11 cellular contexts compared by ENCODE assay signal in genomic region chr5:132424167-132424935, GRCh38. TPM values are rescaled to one million over a fixed set of nuclear protein-coding genes. Genes with fewer than 3 reads are reported as not detected.
DNase-seq lines count a peak whose midpoint lies in the region; ATAC-seq, FAIRE-seq and TF ChIP-seq lines count a peak whose summit lies in the region.
"Had no signal": no experiment of that assay in that cellular context is flagged by ENCODE, and none has a peak within 500 bp of the region (broad histone marks: within the 10 kb centered on the region; RNA-seq: fewer than 3 reads in every experiment).

No MANE protein-coding gene starts in this region.

- TF ChIP-seq EP300 in GM12878 (IDR thresholded peaks at IDR 0.05; ENCODE audit: borderline replicate concordance in 1 of 2, control insufficient read depth in 1 of 2, low read depth in 2 of 2, low read length in 2 of 2) = no peak

- no peak overlapping the region for H2AFZ ChIP-seq in GM12878 (ENCODE audit: control insufficient read depth, low read depth, low read length)
- H2AFZ ChIP-seq: neural progenitor cell had no signal

- no peaks in the 10 kb centered on the region for H4K20me1 ChIP-seq in GM12878 (ENCODE audit: control insufficient read depth, insufficient read depth)

- no peak for TF ChIP-seq RAD21 in GM12878 (IDR thresholded peaks at IDR 0.05; ENCODE audit: insufficient read depth, low read depth, low read length)

- peak overlapping the region; percentile 77 for H3K27ac ChIP-seq in CD4-positive, alpha-beta memory T cell (ENCODE audit: low read depth, low read length)
- H3K27ac ChIP-seq in GM12878 (ENCODE audit: control insufficient read depth, insufficient read depth) (peak overlapping the region; percentile 94), neutrophil (peak overlapping the region; percentile 97)
- H3K27ac ChIP-seq: neural progenitor cell, SJCRH30 had no signal

- peak overlapping the region in 7 of 8 donors; percentile 27 to 73 (median 57) for H3K4me3 Mint-ChIP-seq in CD4-positive, alpha-beta memory T cell
- peak overlapping the region; percentile 62 to 83 (median 76) for H3K4me3 Mint-ChIP-seq in IgD-negative memory B cell
- H3K4me3 Mint-ChIP-seq: neural progenitor cell had no signal

- peaks cover 13% of the 10 kb centered on the region for H3K36me3 ChIP-seq in CD4-positive, alpha-beta memory T cell (ENCODE audit: insufficient read depth, low read length)
- peaks cover 11 to 18% of the 10 kb centered on the region in 2 experiments; a peak in 3 of 4 replicates for H3K36me3 ChIP-seq in GM12878 (ENCODE audit: control insufficient read depth in 2 of 2, insufficient read depth in 2 of 2, low read length in 1 of 2)
- H3K36me3 ChIP-seq in neutrophil = peaks cover 58% of the 10 kb centered on the region
- H3K36me3 ChIP-seq: neural progenitor cell, SJCRH30 had no signal

- SMC1A ChIA-PET in GM12878 (lab: Charles Lee; ENCODE audit: uncharacterized antibody, unreplicated experiment) = interaction anchor here (1.2 to 18.8 kb wide), 9 partner anchors 10 to 74 kb away, joined by 5 to 300 read pairs (median 88); partner anchors contain the start of gene IRF1

- peaks cover 100% of the 10 kb centered on the region for H3K4me1 ChIP-seq in CD4-positive, alpha-beta memory T cell (ENCODE audit: insufficient read depth, low read length)
- H3K4me1 ChIP-seq in GM12878 (ENCODE audit: control insufficient read depth, insufficient read depth, low read length) (peaks cover 93% of the 10 kb centered on the region), neutrophil (ENCODE audit: control insufficient read depth in 1 of 2, insufficient read depth in 1 of 2, low read depth in 1 of 2, low read length in 1 of 2) (peaks cover 82 to 99% of the 10 kb centered on the region in 2 experiments)

- H3K79me2 ChIP-seq in GM12878 (ENCODE audit: control insufficient read depth, insufficient read depth, low read length) = peaks cover 86% of the 10 kb centered on the region

- H3K9ac ChIP-seq in GM12878 (ENCODE audit: control insufficient read depth, insufficient read depth, low read length) = peak overlapping the region; percentile 75
- H3K9ac ChIP-seq: neural progenitor cell had no signal

- H3K27me3 ChIP-seq in CD4-positive, alpha-beta memory T cell (ENCODE audit: insufficient read depth, low read length) = no peaks in the 10 kb centered on the region
- H3K27me3 ChIP-seq in GM12878 (replicated peaks in 1 of 2; ENCODE audit: control insufficient read depth in 2 of 2, insufficient read depth in 2 of 2, low read length in 1 of 2) (no peaks in the 10 kb centered on the region), neutrophil (no peaks in the 10 kb centered on the region)
- H3K27me3 ChIP-seq: neural progenitor cell, SJCRH30 had no signal

- peak overlapping the region; percentile 77 for H3K4me2 ChIP-seq in GM12878 (ENCODE audit: control insufficient read depth, insufficient read depth)
- H3K4me2 ChIP-seq: neural progenitor cell had no signal

- no TSS peak for BruUV-seq in GM12878 (replicated peaks; lab: Mats Ljungman, UMichigan)

- CTCF ChIA-PET in CD4-positive, alpha-beta memory T cell (lab: Charles Lee; ENCODE audit: partially characterized antibody) = interaction anchor here (1.1 to 7.5 kb wide), 11 partner anchors 9 to 396 kb away, joined by 3 to 100 read pairs (median 31); partner anchors contain the start of gene IRF1
- CTCF ChIA-PET in GM12878 (lab: Yijun Ruan, JAX) = interaction anchor here (0.8 to 11.0 kb wide), 14 partner anchors 9 to 103 kb away, joined by 3 to 184 read pairs (median 14); partner anchors contain the start of gene IRF1

- DNase-seq in CD4-positive, alpha-beta memory T cell = no peak
- DNase-seq in GM12878 (ENCODE audit: low read depth, low spot score) (no peak), SHP77 treated with DMSO at 0.1 percent for 48 hours (lab: John Stamatoyannopoulos, UW) (no peak), GOT3 (lab: John Stamatoyannopoulos, UW) (no peak), GM03348 (ENCODE audit: low spot score) (no peak), NCI-H1694 (lab: John Stamatoyannopoulos, UW) (no peak)
- DNase-seq: NCI-H2081 treated with DMSO at 0.1 percent for 48 hours, SJCRH30 had no signal

- no peaks in the 10 kb centered on the region for H3K9me3 ChIP-seq in CD4-positive, alpha-beta memory T cell (ENCODE audit: control insufficient read depth in 1 of 2, low read length in 2 of 2)
- H3K9me3 ChIP-seq in GM12878 (replicated peaks; ENCODE audit: control insufficient read depth, insufficient read depth, low read length) (no peaks in the 10 kb centered on the region), neutrophil (no peaks in the 10 kb centered on the region)
- H3K9me3 ChIP-seq: SJCRH30 had no signal

- ATAC-seq in GM12878 = no peak

- in situ Hi-C loops in GM12878 (cut with MboI) = loop anchor here (5.0 kb wide), 1 partner anchor 48 kb away; no protein-coding TSS in a partner anchor

- RAD21 ChIA-PET in GM12878 (lab: Charles Lee; ENCODE audit: unreplicated experiment) = interaction anchor here (0.5 to 12.5 kb wide), 9 partner anchors 8 to 1712 kb away, joined by 3 to 453 read pairs (median 52); partner anchors contain the start of gene IRF1

- no peaks in the 10 kb centered on the region for H3K27me3 Mint-ChIP-seq in CD4-positive, alpha-beta memory T cell
- no peaks in the 10 kb centered on the region for H3K27me3 Mint-ChIP-seq in IgD-negative memory B cell

- no peak for FAIRE-seq in GM12878 (lab: Jason Lieb, UNC)

- peaks cover 83 to 98% (median 93%) of the 10 kb centered on the region in 4 donors for H3K4me1 Mint-ChIP-seq in CD4-positive, alpha-beta memory T cell
- peaks cover 77 to 97% (median 90%) of the 10 kb centered on the region in 3 donors for H3K4me1 Mint-ChIP-seq in IgD-negative memory B cell

- H3K9me3 Mint-ChIP-seq in CD4-positive, alpha-beta memory T cell = no peaks in the 10 kb centered on the region
- H3K9me3 Mint-ChIP-seq in IgD-negative memory B cell = no peaks in the 10 kb centered on the region
- H3K9me3 Mint-ChIP-seq: neural progenitor cell had no signal

- no peak for TF ChIP-seq CTCF in GM12878 (IDR thresholded peaks at IDR 0.05 in 2 of 3, conservative IDR thresholded peaks at IDR 0.05 in 1 of 3; ENCODE audit: control insufficient read depth in 2 of 3, extremely low read depth in 1 of 3, insufficient read depth in 1 of 3, low read depth in 3 of 3, low read length in 3 of 3)
- TF ChIP-seq CTCF in neutrophil (IDR thresholded peaks at IDR 0.05) = no peak

- H3K4me3 ChIP-seq in CD4-positive, alpha-beta memory T cell (ENCODE audit: low read length in 2 of 2) = no peak overlapping the region
- H3K4me3 ChIP-seq in GM12878 (peak overlapping the region; percentile 45), neutrophil (ENCODE audit: low read depth in 1 of 2, low read length in 1 of 2) (peak overlapping the region; percentile 80 to 92)
- H3K4me3 ChIP-seq: neural progenitor cell, SJCRH30 had no signal

- peaks cover 29 to 61% of the 10 kb centered on the region in 2 donors for H3K36me3 Mint-ChIP-seq in CD4-positive, alpha-beta memory T cell
- H3K36me3 Mint-ChIP-seq in IgD-negative memory B cell = peaks cover 12% of the 10 kb centered on the region
- H3K36me3 Mint-ChIP-seq: neural progenitor cell had no signal

- intact Hi-C loops in CD4-positive, alpha-beta memory T cell (cut with micrococcal nuclease) = no loop called here
- intact Hi-C loops in GM12878 (cut with micrococcal nuclease; ENCODE audit: unreplicated experiment) = loop anchor here (5.0 kb wide), 1 partner anchor 238 kb away; no protein-coding TSS in a partner anchor

- TF ChIP-seq POLR2A in GM12878 (IDR thresholded peaks at IDR 0.05; ENCODE audit: low read depth, low read length) = no peak

- H3K27ac Mint-ChIP-seq in CD4-positive, alpha-beta memory T cell = peak overlapping the region; percentile 96 to 99 (median 98)
- peak overlapping the region; percentile 80 to 95 (median 90) for H3K27ac Mint-ChIP-seq in IgD-negative memory B cell
- H3K27ac Mint-ChIP-seq: neural progenitor cell had no signal

- POLR2A ChIA-PET in CD4-positive, alpha-beta memory T cell (lab: Charles Lee; ENCODE audit: partially characterized antibody) = interaction anchor here (0.6 to 19.7 kb wide), 10 partner anchors 8 to 1189 kb away, joined by 3 to 565 read pairs (median 154); partner anchors contain the start of gene IRF1
- POLR2A ChIA-PET in GM12878 (lab: Charles Lee) = interaction anchor here (0.7 to 11.2 kb wide), 8 partner anchors 8 to 264 kb away, joined by 3 to 389 read pairs (median 32); partner anchors contain the start of gene IRF1

- WGBS in GM12878 (ENCODE audit: insufficient coverage, insufficient replicate concordance, low lambda C conversion rate, missing lambda C conversion rate) = 7% methylated on average over 3 of the region's 3 CpGs

TF ChIP-seq in GM12878, 131 proteins besides CTCF, POLR2A, EP300 and RAD21 (continues in another document):
- TF ChIP-seq TBL1XR1 (IDR thresholded peaks at IDR 0.05; ENCODE audit: low read depth, low read length) = no peak
- TF ChIP-seq SMAD5 (IDR thresholded peaks at IDR 0.05; ENCODE audit: low read depth) = no peak
- TF ChIP-seq RCOR1 (conservative IDR thresholded peaks at IDR 0.05; ENCODE audit: low read depth, low read length) = no peak

RNA-seq across cellular contexts. Expression of gene SLC22A5, which starts 54.8 kb away (rescaled TPM):
- 1 to 10 TPM; 8.9 to 10.0 TPM for total RNA-seq in CD4-positive, alpha-beta memory T cell
- polyA plus RNA-seq in CD4-positive, alpha-beta memory T cell = 1 to 10 TPM; 1.9 to 2.9 TPM
- polyA plus RNA-seq in IgD-negative memory B cell (1.9 TPM), GM12878 (2011; rRNA removed) (3.3 and 4.3 TPM in 2 replicates), GM12878 (2014; fragmentation: Illumina TruSeq; extraction: Trizol) (4.4 and 6.6 TPM in 2 replicates), GM12878 (2014; fragmentation: Nextera tagmentation; extraction: Ambion mirVana) (1 to 10 TPM; 1.1 to 1.9 TPM), GM12878 (2014; rRNA removed) (3.7 TPM in 2 replicates), GM12878 (2016; fragmentation: Nextera tagmentation; extraction: Ambion mirVana) (1 to 10 TPM; 2.2 to 2.3 TPM)
- 5.8 and 6.4 TPM in 2 replicates for total RNA-seq in GM12878 (2013; cell fraction: nucleolus; rRNA removed)
- total RNA-seq in GM12878 (2014; rRNA removed) (2.4 and 3.3 TPM in 2 replicates), GM12878 (2014; rRNA removed; fragmentation: Illumina TruSeq; extraction: Trizol) (2.3 and 3.5 TPM in 2 replicates), GM12878 (2021) (3.4 and 4.8 TPM in 2 replicates)
- 1.6 TPM for polyA plus RNA-seq in GM12878 (2011; ENCODE audit: low read depth)
- 3.7 and 4.6 TPM in 2 replicates for polyA plus RNA-seq in GM12878 (2011; cell fraction: cytosol; rRNA removed)
- polyA plus RNA-seq in GM12878 (2011; cell fraction: nucleus; rRNA removed) = 11.1 and 11.6 TPM in 2 replicates
- 0.88 and 1.4 TPM in 2 replicates for polyA plus RNA-seq in GM12878 (2012)
- polyA minus RNA-seq in GM12878 (2011; rRNA and poly(A)+ RNA removed) = 6.6 and 10.1 TPM in 2 replicates
- 1.7 TPM in 2 replicates for polyA minus RNA-seq in GM12878 (2011; cell fraction: cytosol; rRNA and poly(A)+ RNA removed)
- 1.7 and 3.9 TPM in 2 replicates for polyA minus RNA-seq in GM12878 (2011; cell fraction: nucleus; rRNA and poly(A)+ RNA removed)

Comparison
In these comparisons a context has a peak if more than half of its experiments do, and no peak if none do; other contexts are left out.
1. H3K4me3 ChIP-seq: peak in GM12878 (single experiment) and neutrophil (2 of 2); none in CD4-positive, alpha-beta memory T cell (0 of 2).
2. Peak in every context shown above with its lines, with median percentiles within 50 percentile points of each other: H3K27ac ChIP-seq.